25 cellular contexts compared by ENCODE assay signal in genomic region chr4:98242063-98242462, GRCh38.
"Had no signal": no experiment of that assay in that cellular context is flagged by ENCODE, and none has a peak within 500 bp of the region (broad histone marks: within the 10 kb centered on the region; RNA-seq: fewer than 3 reads in every experiment).

No MANE protein-coding gene starts in this region.

- H3K4me1 ChIP-seq: colonic mucosa, esophagus muscularis mucosa, esophagus squamous epithelium, foreskin keratinocyte, gastrocnemius medialis, gastroesophageal sphincter, heart left ventricle, heart right ventricle had no signal

- H3K27ac ChIP-seq: colonic mucosa, coronary artery, dorsolateral prefrontal cortex, epithelial cell of prostate, esophagus muscularis mucosa, esophagus squamous epithelium, foreskin keratinocyte, gastrocnemius medialis, gastroesophageal sphincter, heart left ventricle, heart right ventricle, hepatocyte had no signal

- H3K27me3 Mint-ChIP-seq: dendritic cell treated with granulocyte-macrophage colony-stimulating factor and Interleukin-4, amounts not matched to agents 40 ng/mL and 50 ng/mL, for 4 days had no signal

- H3K4me3 ChIP-seq: colonic mucosa, coronary artery, dorsolateral prefrontal cortex, esophagus muscularis mucosa, esophagus squamous epithelium, gastrocnemius medialis, gastroesophageal sphincter, heart left ventricle, heart right ventricle, hepatocyte had no signal

- H2AFZ ChIP-seq: hepatocyte had no signal

- H3K9me3 ChIP-seq: colonic mucosa, esophagus muscularis mucosa, esophagus squamous epithelium, gastrocnemius medialis, gastroesophageal sphincter, heart left ventricle, heart right ventricle had no signal

- ATAC-seq: effector memory CD8-positive, alpha-beta T cell; esophagus mucosa; gastrocnemius medialis; gastroesophageal sphincter; heart left ventricle; heart right ventricle had no signal

- DNase-seq: colonic mucosa; cortex of kidney; dermis blood vessel endothelial cell; dorsolateral prefrontal cortex; effector CD4-positive, alpha-beta T cell; effector CD8-positive, alpha-beta T cell; effector memory CD4-positive, alpha-beta T cell; effector memory CD8-positive, alpha-beta T cell; endodermal cell; erythroblast; esophagus squamous epithelium; foreskin melanocyte; gastrocnemius medialis; glutamatergic neuron; head of caudate nucleus; heart left ventricle; heart right ventricle had no signal

- H3K4me2 ChIP-seq: hepatocyte had no signal

- H3K4me3 Mint-ChIP-seq: dendritic cell treated with granulocyte-macrophage colony-stimulating factor and Interleukin-4, amounts not matched to agents 40 ng/mL and 50 ng/mL, for 4 days; effector memory CD8-positive, alpha-beta T cell; endodermal cell had no signal

- H3K27ac Mint-ChIP-seq: dendritic cell treated with granulocyte-macrophage colony-stimulating factor and Interleukin-4, amounts not matched to agents 40 ng/mL and 50 ng/mL, for 4 days; effector memory CD8-positive, alpha-beta T cell; endodermal cell had no signal

- H3K27me3 ChIP-seq: colonic mucosa, dorsolateral prefrontal cortex, esophagus muscularis mucosa, esophagus squamous epithelium, gastrocnemius medialis, gastroesophageal sphincter, hepatocyte had no signal

- H3K36me3 ChIP-seq: colonic mucosa, esophagus muscularis mucosa, esophagus squamous epithelium, gastrocnemius medialis, gastroesophageal sphincter, heart left ventricle, heart right ventricle had no signal

- H3K79me2 ChIP-seq: hepatocyte had no signal

- H3K9me3 Mint-ChIP-seq: dendritic cell treated with granulocyte-macrophage colony-stimulating factor and Interleukin-4, amounts not matched to agents 40 ng/mL and 50 ng/mL, for 4 days; effector memory CD8-positive, alpha-beta T cell; endodermal cell had no signal
